8 cellular contexts compared by ENCODE assay signal in genomic region chr7:137903382-137904169, GRCh38. TPM values are rescaled to one million over a fixed set of nuclear protein-coding genes. Genes with fewer than 3 reads are reported as not detected.
DNase-seq lines count a peak whose midpoint lies in the region; ATAC-seq, FAIRE-seq and TF ChIP-seq lines count a peak whose summit lies in the region.

No MANE protein-coding gene starts in this region.

- no peaks in the 10 kb centered on the region for H4K20me1 ChIP-seq in BLaER1

- H3K4me1 Mint-ChIP-seq in chondrocyte (ENCODE audit: low read depth): peaks cover 43% of the 10 kb centered on the region

- no peak overlapping the region for H3K9ac ChIP-seq in BLaER1

- H3K36me3 ChIP-seq in BLaER1 (peaks cover 38% of the 10 kb centered on the region), right lobe of liver (peaks cover 0 to 47% (median 28%) of the 10 kb centered on the region in 4 donors)

- no peaks in the 10 kb centered on the region for H3K9me3 Mint-ChIP-seq in chondrocyte (ENCODE audit: low read depth)

- H3K4me2 ChIP-seq in BLaER1: peak overlapping the region; percentile 17; the same call in 1 of the 2 replicates

- H3K27ac Mint-ChIP-seq in chondrocyte (ENCODE audit: unreplicated experiment): peak overlapping the region; percentile 83

- WGBS in right lobe of liver (ENCODE audit: insufficient coverage, low coverage, low lambda C conversion rate, missing lambda C conversion rate): 24% methylated on average over 9 of the region's 9 CpGs

- no peaks in the 10 kb centered on the region for H3K27me3 Mint-ChIP-seq in chondrocyte (ENCODE audit: low read depth)

- peaks cover 56% of the 10 kb centered on the region for H3K36me3 Mint-ChIP-seq in chondrocyte (ENCODE audit: low read depth)

- H3K4me1 ChIP-seq in BLaER1 (peaks cover 19% of the 10 kb centered on the region), right lobe of liver (no peaks in the 10 kb centered on the region)

- intact Hi-C loops in right lobe of liver (cut with DNase I): loop anchor here (5.0 to 10.0 kb wide), 2 partner anchors 104 to 249 kb away; no protein-coding TSS in a partner anchor

- FAIRE-seq in GM19239 (lab: Jason Lieb, UNC): peak; percentile 82

- no peak overlapping the region for H3K4me3 Mint-ChIP-seq in chondrocyte (ENCODE audit: unreplicated experiment)

- ATAC-seq in HG03342 (IDR thresholded peaks at IDR 0.05; ENCODE audit: unreplicated experiment) (peak; percentile 79), right lobe of liver (peak; percentile 85 to 87 (median 86))

- H3K27ac ChIP-seq in BLaER1: no peak overlapping the region
- no peak overlapping the region for H3K27ac ChIP-seq in right lobe of liver

- peaks cover 12% of the 10 kb centered on the region for H3K9me3 ChIP-seq in BLaER1
- H3K9me3 ChIP-seq in right lobe of liver: no peaks in the 10 kb centered on the region

- TF ChIP-seq POLR2A in right lobe of liver (IDR thresholded peaks at IDR 0.05): no peak

- TF ChIP-seq CTCF in chondrocyte (IDR thresholded peaks at IDR 0.05) (peak; percentile 94), right lobe of liver (IDR thresholded peaks at IDR 0.05) (peak; percentile 82 to 92 (median 84))

- no peaks in the 10 kb centered on the region for H3K27me3 ChIP-seq in BLaER1
- H3K27me3 ChIP-seq in right lobe of liver: no peaks in the 10 kb centered on the region

- H3K4me3 ChIP-seq in BLaER1 (no peak overlapping the region), right lobe of liver (no peak overlapping the region)

- peak; percentile 42 for DNase-seq in GM19239 (ENCODE audit: insufficient read length, low spot score)
- DNase-seq in NCI-H345 (lab: John Stamatoyannopoulos, UW): peak; percentile 78
- DNase-seq in activated CD4-positive, CD25-positive, alpha-beta regulatory T cell treated with anti-CD3 and anti-CD28 coated beads, Interleukin-2, amount 50 U/mL, for 16 hours (ENCODE audit: low read depth, low spot score): peak; percentile 47
- DNase-seq in chondrocyte (ENCODE audit: low spot score): no peak
- DNase-seq in right lobe of liver: peak in 2 of 3 donors; percentile 34 to 66
- DNase-seq in stimulated activated CD8-positive, alpha-beta memory T cell treated with anti-CD3 and anti-CD28 coated beads, Interleukin-12 subunit alpha, Interleukin-12 subunit beta, amount 100 ng/mL, for 4 hours (ENCODE audit: low read depth): peak; percentile 27

RNA-seq across cellular contexts. Expression of gene DGKI, which starts 56.8 kb away (rescaled TPM):
- total RNA-seq in chondrocyte: 15.3 to 52.4 TPM (median 17.0 TPM) in 3 replicates
- total RNA-seq in right lobe of liver: under 1 TPM in 5 of 6 experiments, not detected in 1; 0.05 to 0.35 (median 0.06) TPM

Comparison
In these comparisons a context has a peak if more than half of its experiments do, and no peak if none do; other contexts are left out.
1. RNA of gene DGKI, which starts 56.8 kb away (total RNA-seq): 15.3 to 52.4 TPM in chondrocyte; 0.05 to 0.35 TPM in right lobe of liver; every median in the first group is over 10 times any median in the second.